Comparison of ENCODE assay signal across 19 cellular contexts in genomic region chr18:62118324-62118723, GRCh38.
DNase-seq lines count a peak whose midpoint lies in the region; ATAC-seq, FAIRE-seq and TF ChIP-seq lines count a peak whose summit lies in the region.
"Had no signal": no experiment of that assay in that cellular context is flagged by ENCODE, and none has a peak within 500 bp of the region (broad histone marks: within the 10 kb centered on the region; RNA-seq: fewer than 3 reads in every experiment).

No MANE protein-coding gene starts in this region.

- no peak overlapping the region for H4K12ac ChIP-seq in trophoblast cell (ENCODE audit: low read depth, low read length)

- no peaks in the 10 kb centered on the region for H4K20me1 ChIP-seq in astrocyte (ENCODE audit: insufficient read depth, low read length)

- H3K4ac ChIP-seq in trophoblast cell (ENCODE audit: low read depth, low read length) = no peak overlapping the region

- H3K4me1 ChIP-seq in heart right ventricle = peaks cover 0 to 11% (median 0%) of the 10 kb centered on the region in 9 donors
- H3K4me1 ChIP-seq in left ventricle myocardium inferior = peaks cover 7% of the 10 kb centered on the region
- H3K4me1 ChIP-seq in astrocyte (ENCODE audit: insufficient read depth, low read length) = no peaks in the 10 kb centered on the region
- H3K4me1 ChIP-seq in trophoblast cell (ENCODE audit: control insufficient read depth in 1 of 2, insufficient read depth in 2 of 2, low read length in 2 of 2) = no peaks in the 10 kb centered on the region
- no peaks in the 10 kb centered on the region for H3K4me1 ChIP-seq in mucosa of descending colon (ENCODE audit: low read depth)
- H3K4me1 ChIP-seq in adrenal gland (replicated peaks in 1 of 2) = no peaks in the 10 kb centered on the region
- H3K4me1 ChIP-seq: esophagus squamous epithelium had no signal

- no peak overlapping the region for H3K14ac ChIP-seq in trophoblast cell (ENCODE audit: low read length)

- H3K27me3 ChIP-seq in heart right ventricle (no peaks in the 10 kb centered on the region), left ventricle myocardium inferior (ENCODE audit: low read depth) (no peaks in the 10 kb centered on the region), astrocyte (ENCODE audit: insufficient read depth, low read length) (no peaks in the 10 kb centered on the region), trophoblast cell (ENCODE audit: insufficient read depth, low read length) (no peaks in the 10 kb centered on the region), adrenal gland (no peaks in the 10 kb centered on the region)
- H3K27me3 ChIP-seq: esophagus squamous epithelium had no signal

- H3K27me3 Mint-ChIP-seq in astrocyte (ENCODE audit: low read depth, unreplicated experiment) = no peaks in the 10 kb centered on the region
- H3K27me3 Mint-ChIP-seq: brain; CD8-positive, alpha-beta memory T cell had no signal

- H3K79me2 ChIP-seq in astrocyte (ENCODE audit: insufficient read depth, low read length) = no peaks in the 10 kb centered on the region
- no peaks in the 10 kb centered on the region for H3K79me2 ChIP-seq in trophoblast cell (ENCODE audit: control insufficient read depth, insufficient read depth, low read length, poor library complexity)

- no peaks in the 10 kb centered on the region for H3K4me1 Mint-ChIP-seq in astrocyte (ENCODE audit: low read depth, unreplicated experiment)
- H3K4me1 Mint-ChIP-seq: brain; CD8-positive, alpha-beta memory T cell had no signal

- no peak overlapping the region for H3K4me3 Mint-ChIP-seq in astrocyte (ENCODE audit: unreplicated experiment)
- H3K4me3 Mint-ChIP-seq: brain; CD8-positive, alpha-beta memory T cell had no signal

- H3K79me1 ChIP-seq in trophoblast cell (ENCODE audit: low read length) = no peaks in the 10 kb centered on the region

- H3K9ac ChIP-seq in astrocyte (ENCODE audit: low read length) = no peak overlapping the region
- H3K9ac ChIP-seq in trophoblast cell (ENCODE audit: low read length) = no peak overlapping the region

- DNase-seq in heart right ventricle = peak in 1 of 2 donors; percentile 9
- no peak for DNase-seq in left ventricle myocardium inferior
- DNase-seq in astrocyte (ENCODE audit: low read depth) = peak; percentile 88
- DNase-seq in fibroblast of the conjunctiva (ENCODE audit: low read depth) = peak; percentile 53
- DNase-seq in trophoblast cell = no peak
- DNase-seq in mucosa of descending colon = no peak
- DNase-seq in activated naive CD4-positive, alpha-beta T cell treated with anti-CD3 and anti-CD28 coated beads, Interleukin-2, amount 50 U/mL, for 16 hours = no peak
- no peak for DNase-seq in adrenal gland
- DNase-seq: activated naive CD4-positive, alpha-beta T cell; activated T-cell treated with anti-CD3 and anti-CD28 coated beads for 4 hours; CD8-positive, alpha-beta memory T cell; esophagus squamous epithelium; NCI-H1092; NCI-H2107; stimulated activated CD4-positive, alpha-beta T cell treated with anti-CD3 and anti-CD28 coated beads, Interleukin-1b, Interleukin-23, amount 100 ng/mL, for 48 hours had no signal

- H2AFZ ChIP-seq in astrocyte (ENCODE audit: low read depth, low read length) = no peak overlapping the region
- H2AFZ ChIP-seq in trophoblast cell (ENCODE audit: insufficient read depth, low read length, poor library complexity) = no peak overlapping the region

- H4K8ac ChIP-seq in trophoblast cell (ENCODE audit: low read depth, low read length) = no peak overlapping the region

- H3K18ac ChIP-seq in trophoblast cell (ENCODE audit: low read length) = no peak overlapping the region

- H3K9me3 Mint-ChIP-seq in astrocyte (ENCODE audit: unreplicated experiment) = no peaks in the 10 kb centered on the region
- H3K9me3 Mint-ChIP-seq: CD8-positive, alpha-beta memory T cell had no signal

- no peak overlapping the region for H4K91ac ChIP-seq in trophoblast cell (ENCODE audit: low read depth, low read length)

- no peak overlapping the region for H2BK5ac ChIP-seq in trophoblast cell (ENCODE audit: low read depth, low read length, poor library complexity)

- no peak overlapping the region for H3K27ac Mint-ChIP-seq in astrocyte (ENCODE audit: unreplicated experiment)
- H3K27ac Mint-ChIP-seq: brain; CD8-positive, alpha-beta memory T cell had no signal

- no peak overlapping the region for H3K4me2 ChIP-seq in astrocyte (ENCODE audit: low read length)
- H3K4me2 ChIP-seq in trophoblast cell (ENCODE audit: low read length) = no peak overlapping the region
- H3K4me2 ChIP-seq: A549 had no signal

- no peaks in the 10 kb centered on the region for H3K36me3 Mint-ChIP-seq in astrocyte (ENCODE audit: low read depth, unreplicated experiment)

- H3K4me3 ChIP-seq in heart right ventricle = no peak overlapping the region
- H3K4me3 ChIP-seq in left ventricle myocardium inferior = no peak overlapping the region
- no peak overlapping the region for H3K4me3 ChIP-seq in astrocyte (ENCODE audit: insufficient read depth, low read depth, low read length)
- H3K4me3 ChIP-seq in trophoblast cell (ENCODE audit: low read depth, low read length) = no peak overlapping the region
- no peak overlapping the region for H3K4me3 ChIP-seq in mucosa of descending colon
- H3K4me3 ChIP-seq in adrenal gland = no peak overlapping the region
- H3K4me3 ChIP-seq: A549, esophagus squamous epithelium, K562 had no signal

- no peak overlapping the region for H2BK12ac ChIP-seq in trophoblast cell (ENCODE audit: low read length)

- FAIRE-seq in astrocyte (lab: Jason Lieb, UNC) = peak; percentile 47
- FAIRE-seq: A549, K562, urothelium cell line had no signal

- H3K23ac ChIP-seq in trophoblast cell (ENCODE audit: low read length) = no peak overlapping the region

- no peak overlapping the region for H3K27ac ChIP-seq in heart right ventricle
- no peak overlapping the region for H3K27ac ChIP-seq in left ventricle myocardium inferior (replicated peaks)
- H3K27ac ChIP-seq in astrocyte (ENCODE audit: low read depth, low read length) = no peak overlapping the region
- no peak overlapping the region for H3K27ac ChIP-seq in trophoblast cell (ENCODE audit: low read depth, low read length)
- peak overlapping the region in 1 of 5 donors; percentile 4 for H3K27ac ChIP-seq in adrenal gland
- H3K27ac ChIP-seq: A549, esophagus squamous epithelium had no signal

- ATAC-seq in heart right ventricle (peak in 7 of 8 donors; percentile 28 to 82 (median 56)), mucosa of descending colon (no peak)
- ATAC-seq: A549, K562 had no signal

- H3K9me3 ChIP-seq in heart right ventricle = peaks cover 0 to 17% (median 4%) of the 10 kb centered on the region in 11 donors
- H3K9me3 ChIP-seq in left ventricle myocardium inferior (replicated peaks) = peaks cover 9% of the 10 kb centered on the region
- no peaks in the 10 kb centered on the region for H3K9me3 ChIP-seq in astrocyte (ENCODE audit: insufficient read depth, low read depth, low read length)
- H3K9me3 ChIP-seq in trophoblast cell (ENCODE audit: insufficient read depth, low read depth, low read length) = no peaks in the 10 kb centered on the region
- no peaks in the 10 kb centered on the region for H3K9me3 ChIP-seq in mucosa of descending colon
- no peaks in the 10 kb centered on the region for H3K9me3 ChIP-seq in adrenal gland (replicated peaks in 1 of 3)
- H3K9me3 ChIP-seq: A549, esophagus squamous epithelium had no signal

- intact Hi-C loops in heart right ventricle (cut with DNase I) (no loop called here), left ventricle myocardium inferior (cut with micrococcal nuclease) (loop anchor here (10.0 kb wide), 1 partner anchor 204 kb away; no protein-coding TSS in a partner anchor), mucosa of descending colon (cut with DNase I, micrococcal nuclease) (no loop called here), adrenal gland (cut with DNase I) (no loop called here)

- no peak overlapping the region for H2AK5ac ChIP-seq in trophoblast cell (ENCODE audit: low read length)

- no peak for TF ChIP-seq POLR2A in adrenal gland (IDR thresholded peaks at IDR 0.05)

- H3K36me3 ChIP-seq in heart right ventricle (peaks cover 0 to 10% (median 0%) of the 10 kb centered on the region in 9 donors), left ventricle myocardium inferior (peaks cover 4% of the 10 kb centered on the region), astrocyte (ENCODE audit: insufficient read depth, low read length) (no peaks in the 10 kb centered on the region), trophoblast cell (ENCODE audit: control insufficient read depth in 1 of 2, insufficient read depth in 2 of 2, low read length in 2 of 2) (peaks cover 0 to 2% of the 10 kb centered on the region in 2 experiments), mucosa of descending colon (ENCODE audit: low read depth) (no peaks in the 10 kb centered on the region), adrenal gland (replicated peaks in 1 of 2) (no peaks in the 10 kb centered on the region)

- H2BK120ac ChIP-seq in trophoblast cell (ENCODE audit: insufficient read depth, low read length, poor library complexity) = no peak overlapping the region

- TF ChIP-seq CTCF in heart right ventricle (IDR thresholded peaks at IDR 0.05) (no peak), left ventricle myocardium inferior (IDR thresholded peaks at IDR 0.05; ENCODE audit: borderline replicate concordance) (no peak), astrocyte (IDR thresholded peaks at IDR 0.05; ENCODE audit: insufficient read depth, low read depth, low read length) (no peak), mucosa of descending colon (IDR thresholded peaks at IDR 0.05) (no peak), adrenal gland (IDR thresholded peaks at IDR 0.05) (no peak)

Comparison
In these comparisons a context has a peak if more than half of its experiments do, and no peak if none do; other contexts are left out.
1. DNase-seq: peak in astrocyte (single experiment) and fibroblast of the conjunctiva (single experiment); none in left ventricle myocardium inferior (single experiment), trophoblast cell (0 of 2), mucosa of descending colon (0 of 3), activated naive CD4-positive, alpha-beta T cell treated with anti-CD3 and anti-CD28 coated beads, Interleukin-2, amount 50 U/mL, for 16 hours (single experiment) and adrenal gland (0 of 7).